Comparison of ENCODE assay signal across 8 cellular contexts in the genomic region with DNA sequence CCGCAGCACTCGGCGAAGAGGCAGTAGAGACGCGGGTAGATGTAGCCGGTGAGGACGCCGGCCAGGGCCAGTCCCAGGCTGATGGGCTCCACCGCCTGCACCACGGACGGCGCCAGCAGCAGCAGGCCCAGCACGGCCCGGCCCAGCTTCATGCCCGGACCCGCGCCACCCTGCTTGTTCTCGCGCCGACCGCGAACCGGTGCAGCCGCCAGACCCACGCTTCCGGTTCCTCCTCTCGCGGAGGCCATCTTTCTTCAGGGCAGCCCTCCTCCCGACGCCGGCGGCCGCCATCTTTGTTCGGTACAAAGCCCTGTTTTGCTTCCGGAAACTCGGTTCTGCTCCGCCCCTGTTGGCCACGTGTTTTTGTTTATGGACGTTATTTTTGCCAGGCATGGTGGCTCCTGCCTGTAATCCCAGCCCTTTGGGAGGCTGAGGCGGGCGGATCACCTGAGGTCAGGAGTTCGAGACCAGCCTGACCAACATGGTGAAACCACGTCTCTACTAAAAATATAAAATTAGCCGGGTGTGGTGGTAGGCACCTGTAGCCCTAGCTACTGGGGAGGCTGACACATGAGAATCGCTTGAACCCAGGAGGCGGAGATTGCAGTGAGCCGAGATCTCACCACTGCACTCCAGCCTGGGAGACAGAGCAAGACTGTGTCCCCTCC.
DNase-seq lines count a peak whose midpoint lies in the region; ATAC-seq lines count a peak whose summit lies in the region.

A gene with protein sequence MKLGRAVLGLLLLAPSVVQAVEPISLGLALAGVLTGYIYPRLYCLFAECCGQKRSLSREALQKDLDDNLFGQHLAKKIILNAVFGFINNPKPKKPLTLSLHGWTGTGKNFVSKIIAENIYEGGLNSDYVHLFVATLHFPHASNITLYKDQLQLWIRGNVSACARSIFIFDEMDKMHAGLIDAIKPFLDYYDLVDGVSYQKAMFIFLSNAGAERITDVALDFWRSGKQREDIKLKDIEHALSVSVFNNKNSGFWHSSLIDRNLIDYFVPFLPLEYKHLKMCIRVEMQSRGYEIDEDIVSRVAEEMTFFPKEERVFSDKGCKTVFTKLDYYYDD (minus strand): TSS at position 203 of the 668 bp plus-strand sequence. CDS start 51 bp downstream, at position 152.

- DNase-seq in ACHN (peak; percentile 90), NCI-H345 (lab: John Stamatoyannopoulos, UW) (peak; percentile 91), iris pigment epithelial cell (ENCODE audit: low read depth) (peak; percentile 94)
- DNase-seq in activated CD4-positive, CD25-positive, alpha-beta regulatory T cell (lab: John Stamatoyannopoulos, UW) = peak; percentile 80 to 86 (median 83)
- peak; percentile 89 for DNase-seq in central memory CD4-positive, alpha-beta T cell
- DNase-seq in stimulated activated CD4-positive, alpha-beta T cell treated with anti-CD3 and anti-CD28 coated beads, Interleukin-12 subunit alpha, Interleukin-12 subunit beta, amount 100 ng/mL, for 24 hours (ENCODE audit: low read depth in 2 of 2) = peak; percentile 83 to 92

- peak; percentile 82 for ATAC-seq in GM18907 (IDR thresholded peaks at IDR 0.05; ENCODE audit: unreplicated experiment)
- peak; percentile 88 for ATAC-seq in HG03159 (IDR thresholded peaks at IDR 0.05; ENCODE audit: unreplicated experiment)

- in situ Hi-C loops in ACHN (cut with HindIII; ENCODE audit: low pct_ligation_motif_present, low pct_unique_long_range_greater_than_20kb, low sequenced_read_pairs) = no loop called here

Comparison
In these comparisons a context has a peak if more than half of its experiments do, and no peak if none do; other contexts are left out.
1. Peak in every context shown above with its lines: DNase-seq and ATAC-seq.